In the genomic region with DNA sequence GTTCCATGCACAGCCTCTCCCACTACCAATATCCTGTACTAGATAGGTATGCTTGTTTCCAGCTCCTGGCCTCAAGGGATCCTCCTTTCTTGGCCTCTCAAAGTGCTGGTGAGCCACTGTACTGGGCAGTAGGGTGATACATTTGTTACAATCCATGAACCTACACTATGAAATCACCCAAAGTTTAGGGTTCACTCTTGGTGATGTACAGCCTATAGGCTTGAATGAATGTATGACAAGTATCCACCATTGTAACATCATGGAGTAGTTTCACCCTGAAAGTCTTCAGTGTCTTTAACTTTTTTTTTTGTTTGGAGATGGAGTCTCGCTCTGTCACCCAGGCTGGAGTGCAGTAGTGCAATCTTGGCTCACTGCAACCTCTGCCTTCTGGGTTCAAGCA, we compare ENCODE assay signal across 23 cellular contexts. TPM values are rescaled to one million over a fixed set of nuclear protein-coding genes. Genes with fewer than 3 reads are reported as not detected.
DNase-seq lines count a peak whose midpoint lies in the region; ATAC-seq and TF ChIP-seq lines count a peak whose summit lies in the region.
"Had no signal": no experiment of that assay in that cellular context is flagged by ENCODE, and none has a peak within 500 bp of the region (broad histone marks: within the 10 kb centered on the region; RNA-seq: fewer than 3 reads in every experiment).

No MANE protein-coding gene starts in this region.

- H3K36me3 ChIP-seq in BLaER1 (peaks cover 24% of the 10 kb centered on the region), adrenal gland (replicated peaks in 1 of 2) (no peaks in the 10 kb centered on the region)

- H3K4me2 ChIP-seq in BLaER1, result 0 out of 2 replicates have a peak overlapping the region, but pooled peaks have one; percentile 15
- H3K4me2 ChIP-seq: GM23338 had no signal

- H3K9me3 ChIP-seq in BLaER1 (peaks cover 9% of the 10 kb centered on the region), adrenal gland (replicated peaks in 1 of 3) (no peaks in the 10 kb centered on the region)
- H3K9me3 ChIP-seq: suprapubic skin had no signal

- no peak overlapping the region for H3K9ac ChIP-seq in BLaER1

- H3K4me3 ChIP-seq in BLaER1 (no peak overlapping the region), adrenal gland (no peak overlapping the region)
- H3K4me3 ChIP-seq: GM23338, lung, suprapubic skin had no signal

- TF ChIP-seq CTCF in adrenal gland (IDR thresholded peaks at IDR 0.05), result no peak

- DNase-seq in adrenal gland (no peak), left ventricle myocardium superior (no peak), sciatic nerve (ENCODE audit: low spot score) (no peak), T1000 (lab: John Stamatoyannopoulos, UW) (no peak), left colon (no peak), globus pallidus (ENCODE audit: low spot score) (no peak)
- DNase-seq: activated CD4-positive, alpha-beta T cell treated with anti-CD3 and anti-CD28 coated beads, Interleukin-2, amount 10 ng/mL, durations not matched to agents 24 days and 14 days; activated gamma-delta T cell; amniotic stem cell; caudate nucleus; CD4-positive, alpha-beta T cell; GF-D8; NCI-H187; NCI-H2227 treated with DMSO at 0.1 percent for 48 hours; PC-3; SIG-M5; stimulated activated CD4-positive, alpha-beta T cell treated with anti-CD3 and anti-CD28 coated beads, Interleukin-15, amount 100 ng/mL, for 24 hours; T-helper 1 cell had no signal

- no peaks in the 10 kb centered on the region for H4K20me1 ChIP-seq in BLaER1

- 88 to 100% (median 94%) methylated on average over 1 of the region's 1 CpG for WGBS in adrenal gland, 4 donors

- ATAC-seq in left ventricle myocardium superior (peak; percentile 42), sciatic nerve (peak; percentile 39), GM19324 (IDR thresholded peaks at IDR 0.05; ENCODE audit: low FRiP score, unreplicated experiment) (no peak), left colon (no peak)
- ATAC-seq: GM23338, PC-3 had no signal

- peak overlapping the region; percentile 60; the same call in 1 of the 2 replicates for H3K27ac ChIP-seq in BLaER1
- H3K27ac ChIP-seq in adrenal gland, result peak overlapping the region in 4 of 5 donors; percentile 51 to 79 (median 68)
- H3K27ac ChIP-seq: suprapubic skin had no signal

- H3K27me3 ChIP-seq in BLaER1, result no peaks in the 10 kb centered on the region
- no peaks in the 10 kb centered on the region for H3K27me3 ChIP-seq in adrenal gland
- H3K27me3 ChIP-seq: suprapubic skin had no signal

- H3K4me1 ChIP-seq in BLaER1 (peaks cover 71% of the 10 kb centered on the region), adrenal gland (replicated peaks in 1 of 2) (peaks cover 0 to 13% of the 10 kb centered on the region in 2 donors)

- intact Hi-C loops in adrenal gland (cut with DNase I) (no loop called here), left ventricle myocardium superior (cut with micrococcal nuclease) (no loop called here), sciatic nerve (cut with DNase I) (no loop called here), left colon (cut with DNase I, micrococcal nuclease) (no loop called here)

- TF ChIP-seq POLR2A in adrenal gland (IDR thresholded peaks at IDR 0.05), result no peak

RNA-seq across cellular contexts. Expression of a gene that starts 31.8 kb away (rescaled TPM):
- 100 to 1,000 TPM in 6 of 8 donors, 10 to 100 TPM in 2; 57.7 to 146 (median 105) TPM for total RNA-seq in adrenal gland
- polyA plus RNA-seq in adrenal gland, result 10 to 100 TPM; 24.6 to 43.1 (median 29.6) TPM
- 82.7 TPM for total RNA-seq in left ventricle myocardium superior
- total RNA-seq in sciatic nerve, result 84.0 TPM
- total RNA-seq in left colon, result 10 to 100 TPM; 87.2 TPM

RNA-seq across cellular contexts. Expression of a gene that starts 42.5 kb away (rescaled TPM):
- total RNA-seq in adrenal gland (10 to 100 TPM; 23.2 to 51.1 (median 39.3) TPM), left ventricle myocardium superior (12.0 TPM), sciatic nerve (21.2 TPM), left colon (10 to 100 TPM; 30.3 to 38.2 TPM)
- 10 to 100 TPM; 26.7 to 90.7 (median 73.8) TPM for polyA plus RNA-seq in adrenal gland

RNA-seq across cellular contexts. Expression of a gene that starts 53.2 kb away (rescaled TPM):
- total RNA-seq in adrenal gland (1,000 to 10,000 TPM in 3 of 8 donors, 100 to 1,000 TPM in 5; 623 to 2,904 (median 918) TPM), left ventricle myocardium superior (1,086 TPM), sciatic nerve (1,269 TPM), left colon (100 to 1,000 TPM in 1 of 2 donors, 10 to 100 TPM in 1; 40.4 to 161 TPM)
- polyA plus RNA-seq in adrenal gland, result 1,000 to 10,000 TPM in 2 of 3 donors, 100 to 1,000 TPM in 1; 588 to 4,628 (median 4,577) TPM

Comparison
In these comparisons a context has a peak if more than half of its experiments do, and no peak if none do; other contexts are left out.
1. ATAC-seq: peak in left ventricle myocardium superior (single experiment) and sciatic nerve (single experiment); none in GM19324 (single experiment) and left colon (single experiment).